9 cellular contexts compared by ENCODE assay signal in the genomic region with DNA sequence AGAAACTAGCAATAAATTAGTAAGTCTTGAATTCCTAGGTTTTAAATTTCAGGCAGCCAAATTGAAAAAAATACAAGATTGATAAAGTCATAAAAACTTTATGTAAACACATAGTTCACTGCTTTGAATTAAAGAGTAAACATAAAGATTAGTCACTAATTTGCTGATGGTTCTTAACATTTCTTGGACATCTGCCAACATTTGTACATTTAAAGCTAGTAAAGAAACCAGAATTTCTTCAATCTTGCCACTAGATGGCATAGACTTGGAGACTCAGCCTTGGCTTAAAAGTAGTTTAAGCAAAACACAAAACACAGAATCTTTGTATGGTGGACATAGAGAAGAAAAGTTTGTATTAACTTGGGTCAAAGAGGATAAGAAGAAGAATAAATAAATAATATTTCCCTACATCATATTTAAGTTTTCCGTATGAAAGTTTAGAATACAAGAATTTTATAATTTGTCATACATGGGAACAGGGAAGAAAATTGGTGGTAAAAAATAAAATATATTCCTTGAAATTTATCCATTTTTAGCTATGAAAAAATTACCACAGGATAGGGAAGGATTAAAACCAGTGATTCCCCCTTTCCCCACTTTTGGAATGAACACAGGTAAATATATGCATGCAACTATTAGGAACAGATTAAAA. TPM values are rescaled to one million over a fixed set of nuclear protein-coding genes. Genes with fewer than 3 reads are reported as not detected.
DNase-seq lines count a peak whose midpoint lies in the region; ATAC-seq and TF ChIP-seq lines count a peak whose summit lies in the region.
"Had no signal": no experiment of that assay in that cellular context is flagged by ENCODE, and none has a peak within 500 bp of the region (broad histone marks: within the 10 kb centered on the region; RNA-seq: fewer than 3 reads in every experiment).

No MANE protein-coding gene starts in this region.

- DNase-seq in DMS153 treated with DMSO at 0.1 percent for 48 hours (lab: John Stamatoyannopoulos, UW; ENCODE audit: unreplicated experiment), result peak; percentile 75
- DNase-seq in GM23338 (ENCODE audit: low spot score), result peak; percentile 60
- peak; percentile 41 for DNase-seq in NCI-H1436 treated with DMSO at 0.1 percent for 48 hours (lab: John Stamatoyannopoulos, UW)
- DNase-seq in fibroblast of mammary gland (ENCODE audit: low read depth), result peak; percentile 87
- no peak for DNase-seq in psoas muscle
- DNase-seq in T1000 (lab: John Stamatoyannopoulos, UW), result no peak
- DNase-seq: T-cell had no signal

- H3F3A ChIP-seq in GM23338 (replicated peaks; ENCODE audit: low read depth), result no peaks in the 10 kb centered on the region

- H3K4me2 ChIP-seq in GM23338, result no peak overlapping the region

- no peaks in the 10 kb centered on the region for H3K9me3 ChIP-seq in psoas muscle

- no peak overlapping the region for H3K27ac Mint-ChIP-seq in GM23338
- H3K27ac Mint-ChIP-seq: T-cell had no signal

- H3K79me2 ChIP-seq in GM23338 (replicated peaks; ENCODE audit: insufficient read depth), result no peaks in the 10 kb centered on the region

- H3K4me1 ChIP-seq in GM23338 (ENCODE audit: insufficient read depth) (no peaks in the 10 kb centered on the region), psoas muscle (no peaks in the 10 kb centered on the region)

- no peak overlapping the region for H2AFZ ChIP-seq in GM23338

- no peaks in the 10 kb centered on the region; the same call in 2 of the 3 replicates for H3K36me3 Mint-ChIP-seq in GM23338 (ENCODE audit: low read depth)
- H3K36me3 Mint-ChIP-seq: T-cell had no signal

- no peaks in the 10 kb centered on the region; the same call in 1 of the 2 replicates for H4K20me1 ChIP-seq in GM23338 (replicated peaks; ENCODE audit: insufficient read depth)

- intact Hi-C loops in psoas muscle (cut with DNase I), result loop anchor here in 1 of 2 donors (10.0 kb wide), 1 partner anchor 643 kb away; no protein-coding TSS in a partner anchor

- H3K9me2 ChIP-seq in GM23338 (ENCODE audit: insufficient read depth), result no peaks in the 10 kb centered on the region

- H3K9me3 Mint-ChIP-seq in GM23338, result no peaks in the 10 kb centered on the region
- H3K9me3 Mint-ChIP-seq: T-cell had no signal

- TF ChIP-seq CTCF in GM23338 (conservative IDR thresholded peaks at IDR 0.05; ENCODE audit: low read depth in 2 of 2) (peak; percentile 53 to 72), fibroblast of mammary gland (conservative IDR thresholded peaks at IDR 0.05; ENCODE audit: control insufficient read depth, insufficient read depth, low read depth, low read length) (peak; percentile 74), psoas muscle (IDR thresholded peaks at IDR 0.05) (peak; percentile 60)

- H3K27me3 Mint-ChIP-seq in GM23338 (ENCODE audit: insufficient read depth, low read depth, poor library complexity), result peaks cover 2% of the 10 kb centered on the region

- H3K27ac ChIP-seq in GM23338 (ENCODE audit: low read depth) (no peak overlapping the region), psoas muscle (no peak overlapping the region)

- WGBS in psoas muscle, 3 donors, result 9 to 17% (median 12%) methylated on average over 1 of the region's 1 CpG

- no peak overlapping the region for H3K4me3 ChIP-seq in GM23338
- no peak overlapping the region for H3K4me3 ChIP-seq in fibroblast of mammary gland (ENCODE audit: control insufficient read depth, low read depth, low read length)
- H3K4me3 ChIP-seq in psoas muscle, result no peak overlapping the region

- H3K4me1 Mint-ChIP-seq in GM23338, result peaks cover 2% of the 10 kb centered on the region; the same call in 2 of the 3 replicates
- H3K4me1 Mint-ChIP-seq: T-cell had no signal

- H3K36me3 ChIP-seq in GM23338 (ENCODE audit: insufficient read depth) (no peaks in the 10 kb centered on the region), psoas muscle (ENCODE audit: insufficient read depth in 1 of 2, low read depth in 1 of 2) (no peaks in the 10 kb centered on the region)

- no peaks in the 10 kb centered on the region for H3K27me3 ChIP-seq in GM23338 (ENCODE audit: insufficient read depth)
- peaks cover 0 to 4% (median 0%) of the 10 kb centered on the region in 3 donors for H3K27me3 ChIP-seq in psoas muscle (ENCODE audit: insufficient read depth in 3 of 3, low read length in 2 of 3)

- ATAC-seq in GM23338, result no peak
- ATAC-seq in SK-N-SH treated with all-trans-retinoic acid at 6 μM for 48 hours, result peak; percentile 77; the same call in 2 of the 3 replicates
- no peak for ATAC-seq in psoas muscle
- ATAC-seq in GM18873 (IDR thresholded peaks at IDR 0.05; ENCODE audit: low FRiP score, unreplicated experiment), result no peak

- H3K4me3 Mint-ChIP-seq in GM23338, result no peak overlapping the region
- H3K4me3 Mint-ChIP-seq: T-cell had no signal

TF ChIP-seq in SK-N-SH treated with all-trans-retinoic acid at 6 μM for 48 hours, 23 proteins besides CTCF, POLR2A, EP300 and RAD21:
- TF ChIP-seq BACH2 (CRISPR knock-in tag; IDR thresholded peaks at IDR 0.05; ENCODE audit: borderline replicate concordance) (no peak), ZNF565 (CRISPR knock-in tag; conservative IDR thresholded peaks at IDR 0.05; ENCODE audit: low read depth) (no peak)
- TF ChIP-seq, protein P1, sequence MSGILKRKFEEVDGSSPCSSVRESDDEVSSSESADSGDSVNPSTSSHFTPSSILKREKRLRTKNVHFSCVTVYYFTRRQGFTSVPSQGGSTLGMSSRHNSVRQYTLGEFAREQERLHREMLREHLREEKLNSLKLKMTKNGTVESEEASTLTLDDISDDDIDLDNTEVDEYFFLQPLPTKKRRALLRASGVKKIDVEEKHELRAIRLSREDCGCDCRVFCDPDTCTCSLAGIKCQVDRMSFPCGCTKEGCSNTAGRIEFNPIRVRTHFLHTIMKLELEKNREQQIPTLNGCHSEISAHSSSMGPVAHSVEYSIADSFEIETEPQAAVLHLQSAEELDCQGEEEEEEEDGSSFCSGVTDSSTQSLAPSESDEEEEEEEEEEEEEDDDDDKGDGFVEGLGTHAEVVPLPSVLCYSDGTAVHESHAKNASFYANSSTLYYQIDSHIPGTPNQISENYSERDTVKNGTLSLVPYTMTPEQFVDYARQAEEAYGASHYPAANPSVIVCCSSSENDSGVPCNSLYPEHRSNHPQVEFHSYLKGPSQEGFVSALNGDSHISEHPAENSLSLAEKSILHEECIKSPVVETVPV (CRISPR knock-in tag; IDR thresholded peaks at IDR 0.05), result no peak

RNA-seq across cellular contexts. Expression of gene FAM135A, which starts 41.7 kb away (rescaled TPM):
- 65.8 and 68.7 TPM in 2 replicates for total RNA-seq in GM23338 (2014; rRNA removed; shearing (Covaris generic))
- polyA plus RNA-seq in GM23338 (2016; fragmentation: Nextera tagmentation; extraction: Ambion mirVana) (24.8 and 35.2 TPM in 2 replicates), psoas muscle (1 to 10 TPM; 2.3 to 4.3 (median 3.2) TPM)
- total RNA-seq in psoas muscle, result 1 to 10 TPM; 4.3 to 9.1 (median 6.8) TPM

Comparison
In these comparisons a context has a peak if more than half of its experiments do, and no peak if none do; other contexts are left out.
1. DNase-seq: peak in DMS153 treated with DMSO at 0.1 percent for 48 hours (single experiment), GM23338 (single experiment), NCI-H1436 treated with DMSO at 0.1 percent for 48 hours (single experiment) and fibroblast of mammary gland (single experiment); none in psoas muscle (0 of 2) and T1000 (single experiment).
2. Peak in every context shown above with its lines, with median percentiles within 50 percentile points of each other: CTCF ChIP-seq.